ENCODE assay signal across 19 cellular contexts in the genomic region with DNA sequence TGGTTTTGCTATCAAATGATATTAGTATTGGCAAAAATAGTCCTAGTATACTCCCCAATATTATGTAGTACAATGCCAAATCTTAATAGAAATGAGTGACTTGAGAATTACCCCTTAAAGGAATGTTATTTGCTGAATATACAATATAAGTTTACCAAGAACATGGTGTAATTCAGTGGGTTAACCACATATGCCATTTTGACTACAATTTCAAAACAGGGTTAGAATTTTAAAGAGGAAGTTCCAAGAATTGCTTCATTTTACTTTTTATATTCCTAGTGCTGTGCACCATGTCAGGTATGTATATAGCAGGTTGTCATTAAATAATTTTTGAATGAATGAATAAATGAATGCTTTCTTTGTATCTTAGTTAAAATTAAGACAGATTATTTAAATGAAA.
"Had no signal": no experiment of that assay in that cellular context is flagged by ENCODE, and none has a peak within 500 bp of the region (broad histone marks: within the 10 kb centered on the region; RNA-seq: fewer than 3 reads in every experiment).

No MANE protein-coding gene starts in this region.

- H3K36me3 ChIP-seq: ascending aorta, breast epithelium, heart left ventricle, right atrium auricular region, transverse colon, WERI-Rb-1 had no signal

- H3K27ac ChIP-seq: breast epithelium, heart left ventricle, right atrium auricular region, transverse colon, WERI-Rb-1 had no signal

- ATAC-seq: activated CD4-positive, alpha-beta T cell treated with anti-CD3 and anti-CD28 coated beads for 36 hours; activated CD8-positive, alpha-beta memory T cell treated with anti-CD3 and anti-CD28 coated beads, Interleukin-2, amount 10 ng/mL, durations not matched to agents 7 days and 5 days; activated naive CD8-positive, alpha-beta T cell treated with anti-CD3 and anti-CD28 coated beads, Interleukin-2, amount 50 U/mL, for 24 hours; heart left ventricle; stimulated activated naive CD8-positive, alpha-beta T cell treated with anti-CD3 and anti-CD28 coated beads, Interleukin-15, Interleukin-2, amounts not matched to agents 100 U/mL and 50 U/mL, for 24 hours had no signal

- H3K9me3 ChIP-seq: ascending aorta, breast epithelium, right atrium auricular region, transverse colon had no signal

- H3K4me3 ChIP-seq: ascending aorta, breast epithelium, heart left ventricle, right atrium auricular region, transverse colon had no signal

- H3K27me3 ChIP-seq: ascending aorta, breast epithelium, heart left ventricle, right atrium auricular region, transverse colon had no signal

- DNase-seq: activated CD4-positive, alpha-beta memory T cell treated with anti-CD3 and anti-CD28 coated beads for 36 hours; activated CD4-positive, alpha-beta T cell treated with anti-CD3 and anti-CD28 coated beads for 36 hours; activated CD8-positive, alpha-beta memory T cell treated with anti-CD3 and anti-CD28 coated beads, Interleukin-2, amount 10 ng/mL, durations not matched to agents 7 days and 5 days; activated naive CD4-positive, alpha-beta T cell treated with anti-CD3 and anti-CD28 coated beads for 36 hours; activated naive CD8-positive, alpha-beta T cell treated with anti-CD3 and anti-CD28 coated beads, Interleukin-2, amount 50 U/mL, for 24 hours; activated T-cell treated with anti-CD3 and anti-CD28 coated beads, Interleukin-2, amount 50 U/mL, for 1 hour; effector memory CD4-positive, alpha-beta T cell; foreskin fibroblast; heart left ventricle; immature natural killer cell; nucleus accumbens; stimulated activated CD4-positive, alpha-beta T cell treated with anti-CD3 and anti-CD28 coated beads, Interleukin-15, amount 100 ng/mL, for 24 hours; stimulated activated CD4-positive, alpha-beta T cell treated with anti-CD3 and anti-CD28 coated beads, Interleukin-4, amount 100 ng/mL, for 1 hour; stimulated activated naive CD8-positive, alpha-beta T cell treated with anti-CD3 and anti-CD28 coated beads, Interleukin-15, Interleukin-2, amounts not matched to agents 100 U/mL and 50 U/mL, for 24 hours; transverse colon; WERI-Rb-1 had no signal

- H3K4me1 ChIP-seq: breast epithelium had no signal
